ENCODE assay signal across 23 cellular contexts in the genomic region with DNA sequence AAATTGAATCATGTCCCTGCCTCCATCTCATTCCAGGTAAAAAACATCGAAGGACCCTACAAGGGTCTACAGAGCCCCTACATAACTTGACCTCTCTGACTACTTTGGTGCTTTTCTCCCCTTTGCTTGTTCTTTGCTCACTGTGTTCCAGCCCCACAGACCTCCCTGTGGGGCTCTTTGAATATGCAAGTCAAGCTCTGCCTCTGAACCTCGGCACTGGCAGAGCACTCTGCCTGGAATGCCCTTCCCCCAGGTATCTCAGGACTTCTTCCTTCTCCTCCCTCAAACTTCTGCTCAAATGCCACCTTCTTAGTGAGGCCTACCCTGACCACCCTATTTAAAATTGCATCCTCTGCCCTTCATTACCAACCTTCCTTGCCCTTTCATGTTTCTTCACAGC.
"Had no signal": no experiment of that assay in that cellular context is flagged by ENCODE, and none has a peak within 500 bp of the region (broad histone marks: within the 10 kb centered on the region; RNA-seq: fewer than 3 reads in every experiment).

No MANE protein-coding gene starts in this region.

- H3K36me3 Mint-ChIP-seq: activated CD4-positive, alpha-beta memory T cell treated with anti-CD3 and anti-CD28 coated beads for 36 hours; activated naive CD8-positive, alpha-beta T cell treated with anti-CD3 and anti-CD28 coated beads, Interleukin-2, amount 10 ng/mL, durations not matched to agents 7 days and 5 days had no signal

- H3K27ac Mint-ChIP-seq: activated CD4-positive, alpha-beta memory T cell treated with anti-CD3 and anti-CD28 coated beads for 36 hours; activated CD4-positive, alpha-beta T cell treated with anti-CD3 and anti-CD28 coated beads, Interleukin-2, amount 10 ng/mL, durations not matched to agents 7 days and 5 days; activated naive CD8-positive, alpha-beta T cell treated with anti-CD3 and anti-CD28 coated beads, Interleukin-2, amount 10 ng/mL, durations not matched to agents 7 days and 5 days; activated T-cell treated with anti-CD3 and anti-CD28 coated beads, Interleukin-2, amount 50 U/mL, for 72 hours; activated T-helper 2 cell treated with anti-CD3 and anti-CD28 coated beads, Interferon-gamma antibody, Interleukin-2, Interleukin-4, amounts not matched to agents 10 μg/mL and 5 μg/mL and 100 μg/mL, durations not matched to agents 14 hours and 24 hours and 36 hours; T-helper 2 cell treated with Interferon-gamma antibody and Interleukin-4, amounts not matched to agents 5 μg/mL and 100 μg/mL, for 36 hours had no signal

- H3K4me3 Mint-ChIP-seq: activated CD4-positive, alpha-beta memory T cell treated with anti-CD3 and anti-CD28 coated beads for 36 hours; activated CD4-positive, alpha-beta T cell treated with anti-CD3 and anti-CD28 coated beads, Interleukin-2, amount 10 ng/mL, durations not matched to agents 7 days and 5 days; activated naive CD8-positive, alpha-beta T cell treated with anti-CD3 and anti-CD28 coated beads, Interleukin-2, amount 10 ng/mL, durations not matched to agents 7 days and 5 days; activated T-cell treated with anti-CD3 and anti-CD28 coated beads, Interleukin-2, amount 50 U/mL, for 72 hours; T-helper 2 cell treated with Interferon-gamma antibody and Interleukin-4, amounts not matched to agents 5 μg/mL and 100 μg/mL, for 36 hours had no signal

- H3K9me3 Mint-ChIP-seq: activated CD4-positive, alpha-beta memory T cell treated with anti-CD3 and anti-CD28 coated beads for 36 hours; activated CD4-positive, alpha-beta T cell treated with anti-CD3 and anti-CD28 coated beads, Interleukin-2, amount 10 ng/mL, durations not matched to agents 7 days and 5 days; activated naive CD8-positive, alpha-beta T cell treated with anti-CD3 and anti-CD28 coated beads, Interleukin-2, amount 10 ng/mL, durations not matched to agents 7 days and 5 days; activated T-cell treated with anti-CD3 and anti-CD28 coated beads, Interleukin-2, amount 50 U/mL, for 72 hours; activated T-helper 2 cell treated with anti-CD3 and anti-CD28 coated beads, Interferon-gamma antibody, Interleukin-2, Interleukin-4, amounts not matched to agents 10 μg/mL and 5 μg/mL and 100 μg/mL, durations not matched to agents 14 hours and 24 hours and 36 hours; T-helper 2 cell treated with Interferon-gamma antibody and Interleukin-4, amounts not matched to agents 5 μg/mL and 100 μg/mL, for 36 hours had no signal

- H3K4me3 ChIP-seq: adrenal gland, SJSA1 had no signal

- H3K27me3 ChIP-seq: adrenal gland, SJSA1 had no signal

- H3K36me3 ChIP-seq: adrenal gland, SJSA1 had no signal

- DNase-seq: activated CD4-positive, alpha-beta memory T cell treated with anti-CD3 and anti-CD28 coated beads for 36 hours; activated CD4-positive, alpha-beta T cell treated with anti-CD3 and anti-CD28 coated beads, Interleukin-2, amount 10 ng/mL, durations not matched to agents 7 days and 5 days; activated CD4-positive, CD25-positive, alpha-beta regulatory T cell treated with anti-CD3 and anti-CD28 coated beads, Interleukin-2, amount 50 U/mL, for 72 hours; activated CD8-positive, alpha-beta memory T cell treated with anti-CD3 and anti-CD28 coated beads for 24 hours; activated naive CD4-positive, alpha-beta T cell treated with anti-CD3 and anti-CD28 coated beads, Interleukin-2, amount 50 U/mL, for 16 hours; activated naive CD8-positive, alpha-beta T cell treated with anti-CD3 and anti-CD28 coated beads, Interleukin-2, amount 10 ng/mL, durations not matched to agents 7 days and 5 days; activated T-cell treated with anti-CD3 and anti-CD28 coated beads, Interleukin-2, amount 50 U/mL, for 72 hours; adrenal gland; caudate nucleus; Kasumi-1; KBM-7; NCI-H1048; NCI-H1436; NCI-H1694 treated with DMSO at 0.1 percent for 48 hours; NCI-H2081; NCI-H510A treated with DMSO at 0.1 percent for 48 hours; NCI-H69; NK-92 treated with Interleukin-12 subunit alpha and Interleukin-12 subunit beta, amount 100 ng/mL, for 24 hours; SHP77; SW 1271 had no signal

- H3K4me1 ChIP-seq: adrenal gland, SJSA1 had no signal

- H3K27ac ChIP-seq: adrenal gland, SJSA1 had no signal

- H3K9me3 ChIP-seq: adrenal gland, SJSA1 had no signal

- H3K4me1 Mint-ChIP-seq: activated CD4-positive, alpha-beta T cell treated with anti-CD3 and anti-CD28 coated beads, Interleukin-2, amount 10 ng/mL, durations not matched to agents 7 days and 5 days; activated naive CD8-positive, alpha-beta T cell treated with anti-CD3 and anti-CD28 coated beads, Interleukin-2, amount 10 ng/mL, durations not matched to agents 7 days and 5 days had no signal
